1 cellular context compared by ENCODE assay signal in genomic region chr15:76311071-76311956, GRCh38.
TF ChIP-seq lines count a peak whose summit lies in the region.

Gene ETFA, minus strand, starts transcription at chr15:76311469. Its CDS starts 81 bp downstream, at chr15:76311388.

TF ChIP-seq in K562, 482 proteins besides CTCF, POLR2A, EP300 and RAD21 (continued from another document and continues in another):
- TF ChIP-seq REST (CRISPR knock-in tag; IDR thresholded peaks at IDR 0.05; ENCODE audit: low read depth) (peak; percentile 44), MLX (CRISPR knock-in tag; conservative IDR thresholded peaks at IDR 0.05) (no peak), MNT (conservative IDR thresholded peaks at IDR 0.05) (peak; percentile 89 to 90), NFRKB (IDR thresholded peaks at IDR 0.05; ENCODE audit: low read depth) (0 out of 2 replicates have a peak, but pooled peaks have one; percentile 33), ZBTB43 (CRISPR knock-in tag; IDR thresholded peaks at IDR 0.05) (no peak), ZFP1 (CRISPR knock-in tag; IDR thresholded peaks at IDR 0.05) (no peak), CREB1 (IDR thresholded peaks at IDR 0.05) (peak; percentile 48), CREB1 (CRISPR knock-in tag; IDR thresholded peaks at IDR 0.05) (peak; percentile 70), HCFC1 (IDR thresholded peaks at IDR 0.05; ENCODE audit: low read depth, low read length) (peak; percentile 48), STAT5A (IDR thresholded peaks at IDR 0.05; ENCODE audit: borderline replicate concordance, low read length) (no peak), ZBTB12 (CRISPR knock-in tag; IDR thresholded peaks at IDR 0.05) (no peak), HMBOX1 (IDR thresholded peaks at IDR 0.05) (peak; percentile 59; the same call in 1 of the 2 replicates), ETS1 (conservative IDR thresholded peaks at IDR 0.05; ENCODE audit: control insufficient read depth, low read depth, low read length) (0 out of 2 replicates have a peak, but pooled peaks have one; percentile 57), ZNF384 (IDR thresholded peaks at IDR 0.05; ENCODE audit: low read depth, low read length) (peak; percentile 88), ZNF253 (CRISPR knock-in tag; conservative IDR thresholded peaks at IDR 0.05) (no peak), PTBP1 (IDR thresholded peaks at IDR 0.05; ENCODE audit: low read depth, low read length) (no peak), ZBTB11 (CRISPR knock-in tag; IDR thresholded peaks at IDR 0.05) (peak in 1 of 3 experiments; percentile 46; a peak in 1 of 6 replicates), ZNF699 (CRISPR knock-in tag; IDR thresholded peaks at IDR 0.05; ENCODE audit: insufficient replicate concordance) (no peak), HMGN3 (IDR thresholded peaks at IDR 0.05; ENCODE audit: borderline replicate concordance, extremely low read depth, insufficient read length, low read depth, low read length) (peak; percentile 54), NFIC (IDR thresholded peaks at IDR 0.05) (0 out of 2 replicates have a peak, but pooled peaks have one; percentile 41), BRF2 (IDR thresholded peaks at IDR 0.05; ENCODE audit: borderline replicate concordance, insufficient read depth, insufficient read length) (no peak), RAD51 (IDR thresholded peaks at IDR 0.05; ENCODE audit: borderline replicate concordance, low read depth) (peak; percentile 65; the same call in 1 of the 2 replicates), C11orf30 (IDR thresholded peaks at IDR 0.05; ENCODE audit: low read depth) (0 out of 2 replicates have a peak, but pooled peaks have one; percentile 46), NFE2L1 (tag; IDR thresholded peaks at IDR 0.05; ENCODE audit: borderline replicate concordance, low read depth) (no peak), ZFP91 (CRISPR knock-in tag; IDR thresholded peaks at IDR 0.05) (no peak), SAFB2 (IDR thresholded peaks at IDR 0.05; ENCODE audit: borderline replicate concordance, low read depth, low read length, severe bottlenecking) (no peak), OTX1 (CRISPR knock-in tag; IDR thresholded peaks at IDR 0.05) (peak; percentile 24; the same call in 1 of the 2 replicates), GABPA (tag; conservative IDR thresholded peaks at IDR 0.05; ENCODE audit: low read depth) (peak; percentile 25; the same call in 1 of the 2 replicates), POLR2H (tag; IDR thresholded peaks at IDR 0.05; ENCODE audit: low read depth) (peak; percentile 80; the same call in 1 of the 2 replicates), HIVEP1 (CRISPR knock-in tag; IDR thresholded peaks at IDR 0.05) (no peak), TCF7L2 (IDR thresholded peaks at IDR 0.05; ENCODE audit: low read depth, low read length) (no peak), NR2C1 (IDR thresholded peaks at IDR 0.05) (peak; percentile 47), NR2C1 (tag; IDR thresholded peaks at IDR 0.05) (peak; percentile 75), EZH2 (IDR thresholded peaks at IDR 0.05; ENCODE audit: borderline replicate concordance, low read depth, low read length) (no peak), PRDM10 (IDR thresholded peaks at IDR 0.05; ENCODE audit: partially characterized antibody) (no peak), ESRRB (CRISPR knock-in tag; IDR thresholded peaks at IDR 0.05; ENCODE audit: borderline replicate concordance) (no peak)
